13 cellular contexts compared by ENCODE assay signal in genomic region chr16:2913603-2914002, GRCh38. TPM values are rescaled to one million over a fixed set of nuclear protein-coding genes. Genes with fewer than 3 reads are reported as not detected.
A peak's percentile ranks its signal among the peaks of the same experiment; 100 is the strongest.
DNase-seq lines count a peak whose midpoint lies in the region; ATAC-seq and TF ChIP-seq lines count a peak whose summit lies in the region.
"Had no signal": no experiment of that assay in that cellular context is flagged by ENCODE, and none has a peak within 500 bp of the region (broad histone marks: within the 10 kb centered on the region; RNA-seq: fewer than 3 reads in every experiment).

No MANE protein-coding gene starts in this region.

- H3K27me3 Mint-ChIP-seq in MCF 10A (ENCODE audit: insufficient read depth, unreplicated experiment) (no peaks in the 10 kb centered on the region), WTC11 (ENCODE audit: low read depth) (peaks cover 34% of the 10 kb centered on the region), glutamatergic neuron (ENCODE audit: unreplicated experiment) (peaks cover 5% of the 10 kb centered on the region)

- H3K9me3 Mint-ChIP-seq in MCF 10A (ENCODE audit: unreplicated experiment): no peaks in the 10 kb centered on the region
- H3K9me3 Mint-ChIP-seq in WTC11: no peaks in the 10 kb centered on the region
- H3K9me3 Mint-ChIP-seq in glutamatergic neuron (ENCODE audit: unreplicated experiment): peaks cover 11% of the 10 kb centered on the region
- no peaks in the 10 kb centered on the region for H3K9me3 Mint-ChIP-seq in stimulated activated effector memory CD8-positive, alpha-beta T cell treated with anti-CD3 and anti-CD28 coated beads, Interleukin-12 subunit alpha, Interleukin-12 subunit beta, amount 100 ng/mL, for 72 hours

- H3K27ac Mint-ChIP-seq in MCF 10A (ENCODE audit: low read depth, unreplicated experiment): peak overlapping the region; percentile 52
- H3K27ac Mint-ChIP-seq in WTC11: no peak overlapping the region
- H3K27ac Mint-ChIP-seq in glutamatergic neuron (ENCODE audit: unreplicated experiment): no peak overlapping the region
- H3K27ac Mint-ChIP-seq in stimulated activated effector memory CD8-positive, alpha-beta T cell treated with anti-CD3 and anti-CD28 coated beads, Interleukin-12 subunit alpha, Interleukin-12 subunit beta, amount 100 ng/mL, for 72 hours: no peak overlapping the region

- H3K4me3 Mint-ChIP-seq in MCF 10A (ENCODE audit: unreplicated experiment): peak overlapping the region; percentile 74
- 0 out of 2 replicates have a peak overlapping the region, but pooled peaks have one; percentile 81 for H3K4me3 Mint-ChIP-seq in WTC11
- peak overlapping the region; percentile 92 for H3K4me3 Mint-ChIP-seq in glutamatergic neuron (ENCODE audit: unreplicated experiment)
- H3K4me3 Mint-ChIP-seq in stimulated activated effector memory CD8-positive, alpha-beta T cell treated with anti-CD3 and anti-CD28 coated beads, Interleukin-12 subunit alpha, Interleukin-12 subunit beta, amount 100 ng/mL, for 72 hours: peak overlapping the region; percentile 79

- no peak for TF ChIP-seq POLR2A in breast epithelium (IDR thresholded peaks at IDR 0.05)

- DNase-seq in MCF 10A (ENCODE audit: unreplicated experiment): no peak
- DNase-seq in breast epithelium (ENCODE audit: low spot score in 2 of 2): no peak
- no peak for DNase-seq in WTC11 (ENCODE audit: low spot score)
- no peak for DNase-seq in glutamatergic neuron
- no peak for DNase-seq in stimulated activated effector memory CD8-positive, alpha-beta T cell treated with anti-CD3 and anti-CD28 coated beads, Interleukin-12 subunit alpha, Interleukin-12 subunit beta, amount 100 ng/mL, for 72 hours (ENCODE audit: low spot score in 2 of 2)
- DNase-seq: aorta, NCI-H1092, NCI-H446, right lobe of liver, SHP77 had no signal

- peaks cover 0 to 5% of the 10 kb centered on the region in 2 donors for H3K4me1 ChIP-seq in breast epithelium

- TF ChIP-seq CTCF in MCF 10A (IDR thresholded peaks at IDR 0.05; ENCODE audit: unreplicated experiment): no peak
- TF ChIP-seq CTCF in breast epithelium (IDR thresholded peaks at IDR 0.05): no peak
- TF ChIP-seq CTCF in WTC11 (IDR thresholded peaks at IDR 0.05): no peak
- TF ChIP-seq CTCF in glutamatergic neuron (IDR thresholded peaks at IDR 0.05; ENCODE audit: partially characterized antibody, unreplicated experiment): no peak

- intact Hi-C loops in MCF 10A (cut with micrococcal nuclease): no loop called here
- intact Hi-C loops in breast epithelium (cut with DNase I; ENCODE audit: low total_unique reads): no loop called here

- ATAC-seq in WTC11 (no peak), GM19035 (IDR thresholded peaks at IDR 0.05; ENCODE audit: unreplicated experiment) (no peak), GM19452 (IDR thresholded peaks at IDR 0.05; ENCODE audit: unreplicated experiment) (no peak), GM18868 (IDR thresholded peaks at IDR 0.05; ENCODE audit: unreplicated experiment) (no peak)
- no peak for ATAC-seq in stimulated activated effector memory CD8-positive, alpha-beta T cell treated with anti-CD3 and anti-CD28 coated beads, Interleukin-12 subunit alpha, Interleukin-12 subunit beta, amount 100 ng/mL, for 72 hours
- ATAC-seq: right lobe of liver had no signal

- H3K4me1 Mint-ChIP-seq in MCF 10A (ENCODE audit: insufficient read depth, unreplicated experiment): peaks cover 19% of the 10 kb centered on the region
- H3K4me1 Mint-ChIP-seq in WTC11: peaks cover 11% of the 10 kb centered on the region
- peaks cover 9% of the 10 kb centered on the region for H3K4me1 Mint-ChIP-seq in glutamatergic neuron (ENCODE audit: low read depth, unreplicated experiment)
- H3K4me1 Mint-ChIP-seq in stimulated activated effector memory CD8-positive, alpha-beta T cell treated with anti-CD3 and anti-CD28 coated beads, Interleukin-12 subunit alpha, Interleukin-12 subunit beta, amount 100 ng/mL, for 72 hours: peaks cover 30% of the 10 kb centered on the region

- POLR2A ChIA-PET in MCF 10A (lab: Yijun Ruan, JAX) (interaction anchor here (0.5 to 3.9 kb wide), 8 partner anchors 14 to 1494 kb away, joined by 3 to 75 read pairs (median 8); partner anchors contain the start of genes ELOB, FLYWCH2 and SRRM2), WTC11 (lab: Charles Lee) (no interaction called here)

- no peaks in the 10 kb centered on the region for H3K27me3 ChIP-seq in breast epithelium
- H3K27me3 ChIP-seq: right lobe of liver had no signal

- peak overlapping the region in 1 of 2 donors; percentile 91 for H3K27ac ChIP-seq in breast epithelium
- H3K27ac ChIP-seq: right lobe of liver had no signal

- no TSS peak for BruUV-seq in MCF 10A (replicated peaks; lab: Mats Ljungman, UMichigan)

- no peaks in the 10 kb centered on the region for H3K9me3 ChIP-seq in breast epithelium
- H3K9me3 ChIP-seq: right lobe of liver had no signal

- CTCF ChIA-PET in MCF 10A (lab: Yijun Ruan, JAX): interaction anchor here (0.6 to 3.8 kb wide), 3 partner anchors 13 to 138 kb away, joined by 3 to 18 read pairs (median 5); no protein-coding TSS in a partner anchor
- CTCF ChIA-PET in WTC11 (lab: Charles Lee): interaction anchor here (0.9 to 3.2 kb wide), 5 partner anchors 9 to 75 kb away, joined by 4 to 42 read pairs (median 17); no protein-coding TSS in a partner anchor

- no peak overlapping the region for H3K4me3 ChIP-seq in breast epithelium

- peaks cover 46% of the 10 kb centered on the region for H3K36me3 Mint-ChIP-seq in MCF 10A (ENCODE audit: insufficient read depth, unreplicated experiment)
- H3K36me3 Mint-ChIP-seq in WTC11: peaks cover 4% of the 10 kb centered on the region; the same call in 1 of the 2 replicates
- no peaks in the 10 kb centered on the region for H3K36me3 Mint-ChIP-seq in glutamatergic neuron (ENCODE audit: unreplicated experiment)
- peaks cover 63% of the 10 kb centered on the region for H3K36me3 Mint-ChIP-seq in stimulated activated effector memory CD8-positive, alpha-beta T cell treated with anti-CD3 and anti-CD28 coated beads, Interleukin-12 subunit alpha, Interleukin-12 subunit beta, amount 100 ng/mL, for 72 hours

- no peaks in the 10 kb centered on the region for H3K36me3 ChIP-seq in breast epithelium

TF ChIP-seq in WTC11, 78 proteins besides CTCF, POLR2A, EP300 and RAD21 (continues in another document):
- no peak for TF ChIP-seq KAT7 (CRISPR knock-in tag; IDR thresholded peaks at IDR 0.05; ENCODE audit: borderline replicate concordance)
- TF ChIP-seq TP53 (CRISPR knock-in tag; IDR thresholded peaks at IDR 0.05): no peak
- TF ChIP-seq ESRRA (CRISPR knock-in tag; IDR thresholded peaks at IDR 0.05; ENCODE audit: borderline replicate concordance): no peak
- TF ChIP-seq ZNF671 (CRISPR knock-in tag; IDR thresholded peaks at IDR 0.05): no peak
- no peak for TF ChIP-seq MLX (CRISPR knock-in tag; IDR thresholded peaks at IDR 0.05)
- no peak for TF ChIP-seq FOXK1 (CRISPR knock-in tag; IDR thresholded peaks at IDR 0.05)
- no peak for TF ChIP-seq SP1 (CRISPR knock-in tag; conservative IDR thresholded peaks at IDR 0.05)
- TF ChIP-seq ETV6 (CRISPR knock-in tag; IDR thresholded peaks at IDR 0.05): no peak
- no peak for TF ChIP-seq NR2C2 (CRISPR knock-in tag; IDR thresholded peaks at IDR 0.05)
- TF ChIP-seq, protein P1, sequence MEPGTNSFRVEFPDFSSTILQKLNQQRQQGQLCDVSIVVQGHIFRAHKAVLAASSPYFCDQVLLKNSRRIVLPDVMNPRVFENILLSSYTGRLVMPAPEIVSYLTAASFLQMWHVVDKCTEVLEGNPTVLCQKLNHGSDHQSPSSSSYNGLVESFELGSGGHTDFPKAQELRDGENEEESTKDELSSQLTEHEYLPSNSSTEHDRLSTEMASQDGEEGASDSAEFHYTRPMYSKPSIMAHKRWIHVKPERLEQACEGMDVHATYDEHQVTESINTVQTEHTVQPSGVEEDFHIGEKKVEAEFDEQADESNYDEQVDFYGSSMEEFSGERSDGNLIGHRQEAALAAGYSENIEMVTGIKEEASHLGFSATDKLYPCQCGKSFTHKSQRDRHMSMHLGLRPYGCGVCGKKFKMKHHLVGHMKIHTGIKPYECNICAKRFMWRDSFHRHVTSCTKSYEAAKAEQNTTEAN (CRISPR knock-in tag; IDR thresholded peaks at IDR 0.05): no peak
- TF ChIP-seq ATF3 (CRISPR knock-in tag; conservative IDR thresholded peaks at IDR 0.05): no peak

RNA-seq across cellular contexts. Expression of gene FLYWCH1, which starts 1.9 kb away (rescaled TPM):
- total RNA-seq in MCF 10A (2022) (76.3 and 86.2 TPM in 2 replicates), breast epithelium (10 to 100 TPM; 28.0 to 30.9 (median 28.2) TPM), WTC11 (2021) (27.2 to 34.2 TPM (median 32.6 TPM) in 3 replicates), glutamatergic neuron (ENCODE audit: unreplicated experiment) (77.1 TPM)

RNA-seq across cellular contexts. Expression of gene FLYWCH2, which starts 30.6 kb away (rescaled TPM):
- total RNA-seq in MCF 10A (2022) (24.4 and 27.7 TPM in 2 replicates), breast epithelium (10 to 100 TPM; 36.0 to 49.2 (median 47.9) TPM), WTC11 (2021) (19.7 to 25.0 TPM (median 20.7 TPM) in 3 replicates), glutamatergic neuron (ENCODE audit: unreplicated experiment) (30.5 TPM)

RNA-seq across cellular contexts. Expression of gene KREMEN2, which starts 50.5 kb away (rescaled TPM):
- total RNA-seq in MCF 10A (2022) (0.42 TPM in 1 of 2 replicates, not detected in the other), breast epithelium (under 1 TPM in 1 of 3 donors, not detected in 2; 0.33 TPM), WTC11 (2021) (7.5 to 8.6 TPM (median 8.5 TPM) in 3 replicates), glutamatergic neuron (ENCODE audit: unreplicated experiment) (12.8 TPM)
- total RNA-seq: aorta, right lobe of liver had no signal

RNA-seq across cellular contexts. Expression of gene PAQR4, which starts 55.5 kb away (rescaled TPM):
- total RNA-seq in MCF 10A (2022) (4.8 and 7.9 TPM in 2 replicates), breast epithelium (1 to 10 TPM; 2.0 to 4.0 (median 3.7) TPM), WTC11 (2021) (21.1 to 32.4 TPM (median 21.5 TPM) in 3 replicates), glutamatergic neuron (ENCODE audit: unreplicated experiment) (69.1 TPM)

RNA-seq across cellular contexts. Expression of gene PRSS22, which starts 55.6 kb away (rescaled TPM):
- total RNA-seq in MCF 10A (2022) (not detected in 2 replicates), breast epithelium (10 to 100 TPM in 2 of 3 donors, not detected in 1; 13.6 to 18.7 TPM), WTC11 (2021) (2.3 to 3.9 TPM (median 3.0 TPM) in 3 replicates), glutamatergic neuron (ENCODE audit: unreplicated experiment) (not detected)
- total RNA-seq: aorta had no signal
